ENCODE assay signal across 15 cellular contexts in the genomic region with DNA sequence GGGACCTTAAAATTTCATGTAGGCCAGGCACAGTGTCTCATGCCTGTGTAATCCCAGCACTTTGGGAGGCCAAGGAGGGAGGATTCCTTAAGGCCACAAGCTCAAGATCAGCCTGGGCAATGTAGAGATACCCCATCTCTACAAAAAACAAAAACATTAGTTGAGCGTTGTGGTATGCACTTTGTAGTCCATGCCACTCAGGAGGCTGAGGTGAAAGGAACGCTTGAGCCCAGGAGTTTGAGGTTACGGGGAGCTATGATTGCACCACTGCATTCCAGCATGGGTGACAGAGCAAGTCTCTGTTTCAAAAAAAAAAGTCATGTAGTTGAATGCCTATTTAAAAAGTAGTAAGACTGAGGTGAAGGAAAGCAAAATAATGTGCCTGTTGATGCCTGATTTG.
DNase-seq lines count a peak whose midpoint lies in the region; TF ChIP-seq lines count a peak whose summit lies in the region.
"Had no signal": no experiment of that assay in that cellular context is flagged by ENCODE, and none has a peak within 500 bp of the region (broad histone marks: within the 10 kb centered on the region; RNA-seq: fewer than 3 reads in every experiment).

No MANE protein-coding gene starts in this region.

- no peak for TF ChIP-seq CTCF in brain microvascular endothelial cell (IDR thresholded peaks at IDR 0.05; ENCODE audit: low read depth, low read length, missing control alignments)

- no peaks in the 10 kb centered on the region for H3K36me3 ChIP-seq in brain microvascular endothelial cell (replicated peaks)

- in situ Hi-C loops in brain microvascular endothelial cell (cut with HindIII; ENCODE audit: low pct_ligation_motif_present, low sequenced_read_pairs), result no loop called here

- H3K27ac ChIP-seq in brain microvascular endothelial cell, result no peak overlapping the region

- DNase-seq in ELR (ENCODE audit: low read depth) (peak; percentile 40), HT1080 (ENCODE audit: low read depth) (peak; percentile 20), brain microvascular endothelial cell (peak; percentile 32), islet precursor cell (peak; percentile 61), SHP77 treated with DMSO at 0.1 percent for 48 hours (lab: John Stamatoyannopoulos, UW) (no peak), A172 (ENCODE audit: low spot score) (no peak)
- DNase-seq in activated T-cell treated with anti-CD3 and anti-CD28 coated beads, Interleukin-2, amount 50 U/mL, for 1 hour, result no peak
- DNase-seq: ACHN, AML-193, DMS 273 treated with DMSO at 0.1 percent for 48 hours, Kasumi-1, NCI-H1105 treated with DMSO at 0.1 percent for 48 hours, NCI-H1930, NCI-H526 treated with DMSO at 0.1 percent for 48 hours, SIG-M5 had no signal

- H3K4me3 ChIP-seq in brain microvascular endothelial cell (ENCODE audit: low read depth, low read length), result no peak overlapping the region

- H3K27me3 ChIP-seq in brain microvascular endothelial cell (replicated peaks), result no peaks in the 10 kb centered on the region

Comparison
In these comparisons a context has a peak if more than half of its experiments do, and no peak if none do; other contexts are left out.
1. DNase-seq: peak in ELR (single experiment), HT1080 (single experiment), brain microvascular endothelial cell (single experiment) and islet precursor cell (single experiment); none in SHP77 treated with DMSO at 0.1 percent for 48 hours (single experiment), A172 (single experiment) and activated T-cell treated with anti-CD3 and anti-CD28 coated beads, Interleukin-2, amount 50 U/mL, for 1 hour (single experiment).